1 cellular context compared by ENCODE assay signal in the genomic region with DNA sequence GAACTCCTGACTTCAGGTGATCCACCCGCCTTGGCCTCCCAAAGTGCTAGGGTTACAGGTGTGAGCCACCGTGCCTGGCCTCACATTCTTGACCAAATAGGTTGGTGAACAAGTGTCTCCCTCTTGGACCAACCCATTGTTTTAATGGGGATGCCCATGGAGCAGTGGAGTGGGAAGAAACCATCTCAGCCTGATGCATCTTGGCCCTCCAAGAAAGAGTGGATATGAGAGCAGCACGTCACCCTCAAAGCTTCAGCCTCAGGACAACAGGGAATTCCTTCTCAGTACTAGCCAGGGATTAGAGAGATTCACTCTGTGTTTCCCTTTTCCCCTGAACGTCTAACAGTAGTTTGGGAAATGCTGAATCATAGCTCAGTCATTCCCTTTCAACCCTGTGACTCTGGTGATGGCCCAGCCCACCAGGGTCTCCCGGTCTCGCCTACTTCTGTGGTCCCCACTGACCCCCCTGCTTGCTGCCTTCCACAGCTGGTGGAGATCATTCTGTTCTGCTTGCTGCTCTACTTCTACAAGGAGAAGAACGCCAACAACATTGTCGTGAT.
TF ChIP-seq lines count a peak whose summit lies in the region.

No MANE protein-coding gene starts in this region.

TF ChIP-seq in SK-N-SH, 30 proteins besides CTCF, POLR2A, EP300 and RAD21:
- no peak for TF ChIP-seq MXI1 (IDR thresholded peaks at IDR 0.05; ENCODE audit: low read depth, low read length)
- TF ChIP-seq FOXM1 (IDR thresholded peaks at IDR 0.05; ENCODE audit: low read depth): no peak
- TF ChIP-seq SMC3 (IDR thresholded peaks at IDR 0.05; ENCODE audit: low read depth, low read length): no peak
- no peak for TF ChIP-seq TEAD4 (IDR thresholded peaks at IDR 0.05; ENCODE audit: borderline replicate concordance, insufficient read depth)
- no peak for TF ChIP-seq TAF1 (IDR thresholded peaks at IDR 0.05; ENCODE audit: borderline replicate concordance, low read depth, low read length)
- TF ChIP-seq, protein P1, sequence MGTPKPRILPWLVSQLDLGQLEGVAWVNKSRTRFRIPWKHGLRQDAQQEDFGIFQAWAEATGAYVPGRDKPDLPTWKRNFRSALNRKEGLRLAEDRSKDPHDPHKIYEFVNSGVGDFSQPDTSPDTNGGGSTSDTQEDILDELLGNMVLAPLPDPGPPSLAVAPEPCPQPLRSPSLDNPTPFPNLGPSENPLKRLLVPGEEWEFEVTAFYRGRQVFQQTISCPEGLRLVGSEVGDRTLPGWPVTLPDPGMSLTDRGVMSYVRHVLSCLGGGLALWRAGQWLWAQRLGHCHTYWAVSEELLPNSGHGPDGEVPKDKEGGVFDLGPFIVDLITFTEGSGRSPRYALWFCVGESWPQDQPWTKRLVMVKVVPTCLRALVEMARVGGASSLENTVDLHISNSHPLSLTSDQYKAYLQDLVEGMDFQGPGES (IDR thresholded peaks at IDR 0.05; ENCODE audit: low read depth, low read length): no peak
- TF ChIP-seq, protein P2, sequence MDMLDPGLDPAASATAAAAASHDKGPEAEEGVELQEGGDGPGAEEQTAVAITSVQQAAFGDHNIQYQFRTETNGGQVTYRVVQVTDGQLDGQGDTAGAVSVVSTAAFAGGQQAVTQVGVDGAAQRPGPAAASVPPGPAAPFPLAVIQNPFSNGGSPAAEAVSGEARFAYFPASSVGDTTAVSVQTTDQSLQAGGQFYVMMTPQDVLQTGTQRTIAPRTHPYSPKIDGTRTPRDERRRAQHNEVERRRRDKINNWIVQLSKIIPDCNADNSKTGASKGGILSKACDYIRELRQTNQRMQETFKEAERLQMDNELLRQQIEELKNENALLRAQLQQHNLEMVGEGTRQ (IDR thresholded peaks at IDR 0.05; ENCODE audit: borderline replicate concordance, low read depth, low read length): no peak
- no peak for TF ChIP-seq MEF2A (IDR thresholded peaks at IDR 0.05; ENCODE audit: borderline replicate concordance, low read depth)
